Comparison of ENCODE assay signal across 8 cellular contexts in genomic region chr11:67629386-67630229, GRCh38. TPM values are rescaled to one million over a fixed set of nuclear protein-coding genes. Genes with fewer than 3 reads are reported as not detected.
A peak's percentile ranks its signal among the peaks of the same experiment; 100 is the strongest.
DNase-seq lines count a peak whose midpoint lies in the region; ATAC-seq and FAIRE-seq lines count a peak whose summit lies in the region.

TSS of gene NUDT8 (minus strand) at chr11:67629937. CDS start at chr11:67629911, 26 bp downstream.

- H3K27me3 ChIP-seq in HUES64 (ENCODE audit: insufficient read depth, low read length), result no peaks in the 10 kb centered on the region

- under 1% methylated on average over 101 of the region's 102 CpGs for WGBS in HUES64

- ATAC-seq in GM21423 (IDR thresholded peaks at IDR 0.05; ENCODE audit: unreplicated experiment), result peak; percentile 42

- no peaks in the 10 kb centered on the region for H3K9me3 ChIP-seq in HUES64 (ENCODE audit: insufficient read depth, low read depth, low read length)

- H3K4me3 ChIP-seq in HUES64 (ENCODE audit: low read length), result peak within 1 kb of the TSS; percentile 93

- peak; percentile 96 for DNase-seq in DMS53 (lab: John Stamatoyannopoulos, UW)
- DNase-seq in SIG-M5 treated with dmso at 0.1 percent for 504 hours (lab: John Stamatoyannopoulos, UW; ENCODE audit: unreplicated experiment), result peak; percentile 79
- DNase-seq in activated naive CD4-positive, alpha-beta T cell (lab: John Stamatoyannopoulos, UW), result peak; percentile 74 to 85 (median 78)
- DNase-seq in frontal cortex (ENCODE audit: low spot score in 2 of 2), result peak; percentile 74 to 80
- DNase-seq in non-pigmented ciliary epithelial cell (ENCODE audit: low read depth), result peak; percentile 37
- peak; percentile 79 for DNase-seq in superior temporal gyrus (ENCODE audit: extremely low spot score)

- H3K27ac ChIP-seq in HUES64 (ENCODE audit: low read depth, low read length), result peak within 1 kb of the TSS; percentile 92

- H3K36me3 ChIP-seq in HUES64 (ENCODE audit: insufficient read depth, low read length), result peaks cover 7% of the 10 kb centered on the region

- H3K4me1 ChIP-seq in HUES64 (ENCODE audit: insufficient read depth, low read length), result no peaks in the 10 kb centered on the region

- FAIRE-seq in frontal cortex (lab: Jason Lieb, UNC), result no peak

- H3K9ac ChIP-seq in HUES64 (ENCODE audit: low read depth, low read length), result peak within 1 kb of the TSS; percentile 84

RNA-seq across cellular contexts. Expression of gene NUDT8, which starts in this region (rescaled TPM):
- 14.7 TPM for polyA plus RNA-seq in HUES64 (2013, experiment 1 of 2)
- polyA plus RNA-seq in HUES64 (2013, experiment 2 of 2), result 11.6 TPM
- 1.2 TPM for total RNA-seq in frontal cortex

Comparison
In these comparisons a context has a peak if more than half of its experiments do, and no peak if none do; other contexts are left out.
1. Peak in every context shown above with its lines: DNase-seq, ATAC-seq, H3K4me3 ChIP-seq and H3K27ac ChIP-seq.
2. DNase-seq: peak in every context shown above with its lines; median percentile 96 in DMS53; 79 in SIG-M5 treated with dmso at 0.1 percent for 504 hours; 79 in superior temporal gyrus; 78 in activated naive CD4-positive, alpha-beta T cell; 77 in frontal cortex; 37 in non-pigmented ciliary epithelial cell.